2 cellular contexts compared by ENCODE assay signal in the genomic region with DNA sequence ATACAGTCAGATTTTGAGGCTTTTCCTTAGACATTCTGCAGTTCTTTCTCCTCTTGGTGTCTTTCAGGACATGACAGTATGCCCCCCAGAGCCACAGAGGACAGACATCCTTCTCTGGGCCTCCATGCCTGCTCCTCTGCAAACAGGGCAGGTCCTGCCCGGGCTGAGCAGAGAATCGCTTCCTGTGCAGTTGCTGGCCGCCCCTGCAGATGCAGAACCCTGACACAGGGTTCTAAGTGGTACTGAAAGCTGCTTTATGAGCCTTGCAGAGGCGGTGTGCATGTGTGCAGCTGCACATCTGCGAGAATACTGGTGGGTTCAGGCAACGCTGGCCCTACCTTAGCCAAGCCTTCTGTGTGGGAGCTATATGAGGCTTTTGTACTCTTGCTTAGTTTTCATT.
TF ChIP-seq lines count a peak whose summit lies in the region.

No MANE protein-coding gene starts in this region.

TF ChIP-seq in IMR-90, 13 proteins besides CTCF, POLR2A, EP300 and RAD21:
- TF ChIP-seq MXI1 (IDR thresholded peaks at IDR 0.05; ENCODE audit: borderline replicate concordance, low read depth, low read length) (no peak), MAFK (IDR thresholded peaks at IDR 0.05; ENCODE audit: low read depth, low read length) (no peak), CEBPB (IDR thresholded peaks at IDR 0.05; ENCODE audit: low read depth, low read length) (no peak), SMC3 (IDR thresholded peaks at IDR 0.05; ENCODE audit: low read depth, low read length) (no peak), NFE2L2 (IDR thresholded peaks at IDR 0.05; ENCODE audit: low read depth, low read length) (no peak), RCOR1 (IDR thresholded peaks at IDR 0.05; ENCODE audit: insufficient replicate concordance, low read length) (no peak), FOS (IDR thresholded peaks at IDR 0.05; ENCODE audit: low read depth, low read length) (no peak), RFX5 (IDR thresholded peaks at IDR 0.05; ENCODE audit: low read depth, low read length) (no peak), MAZ (IDR thresholded peaks at IDR 0.05; ENCODE audit: borderline replicate concordance, low read depth, low read length) (no peak), CHD1 (IDR thresholded peaks at IDR 0.05; ENCODE audit: low read depth, low read length) (no peak), BHLHE40 (IDR thresholded peaks at IDR 0.05; ENCODE audit: low read depth, low read length) (no peak)
- TF ChIP-seq, protein P1, sequence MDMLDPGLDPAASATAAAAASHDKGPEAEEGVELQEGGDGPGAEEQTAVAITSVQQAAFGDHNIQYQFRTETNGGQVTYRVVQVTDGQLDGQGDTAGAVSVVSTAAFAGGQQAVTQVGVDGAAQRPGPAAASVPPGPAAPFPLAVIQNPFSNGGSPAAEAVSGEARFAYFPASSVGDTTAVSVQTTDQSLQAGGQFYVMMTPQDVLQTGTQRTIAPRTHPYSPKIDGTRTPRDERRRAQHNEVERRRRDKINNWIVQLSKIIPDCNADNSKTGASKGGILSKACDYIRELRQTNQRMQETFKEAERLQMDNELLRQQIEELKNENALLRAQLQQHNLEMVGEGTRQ (IDR thresholded peaks at IDR 0.05; ENCODE audit: low read depth, low read length), result no peak
- TF ChIP-seq, protein P2, sequence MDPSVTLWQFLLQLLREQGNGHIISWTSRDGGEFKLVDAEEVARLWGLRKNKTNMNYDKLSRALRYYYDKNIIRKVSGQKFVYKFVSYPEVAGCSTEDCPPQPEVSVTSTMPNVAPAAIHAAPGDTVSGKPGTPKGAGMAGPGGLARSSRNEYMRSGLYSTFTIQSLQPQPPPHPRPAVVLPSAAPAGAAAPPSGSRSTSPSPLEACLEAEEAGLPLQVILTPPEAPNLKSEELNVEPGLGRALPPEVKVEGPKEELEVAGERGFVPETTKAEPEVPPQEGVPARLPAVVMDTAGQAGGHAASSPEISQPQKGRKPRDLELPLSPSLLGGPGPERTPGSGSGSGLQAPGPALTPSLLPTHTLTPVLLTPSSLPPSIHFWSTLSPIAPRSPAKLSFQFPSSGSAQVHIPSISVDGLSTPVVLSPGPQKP (IDR thresholded peaks at IDR 0.05; ENCODE audit: borderline replicate concordance, low read depth, low read length), result no peak
TF ChIP-seq in IMR-90: peak in this region for 0.

TF ChIP-seq in SK-N-SH treated with all-trans-retinoic acid at 6 μM for 48 hours, 23 proteins besides CTCF, POLR2A, EP300 and RAD21:
- TF ChIP-seq, protein P3, sequence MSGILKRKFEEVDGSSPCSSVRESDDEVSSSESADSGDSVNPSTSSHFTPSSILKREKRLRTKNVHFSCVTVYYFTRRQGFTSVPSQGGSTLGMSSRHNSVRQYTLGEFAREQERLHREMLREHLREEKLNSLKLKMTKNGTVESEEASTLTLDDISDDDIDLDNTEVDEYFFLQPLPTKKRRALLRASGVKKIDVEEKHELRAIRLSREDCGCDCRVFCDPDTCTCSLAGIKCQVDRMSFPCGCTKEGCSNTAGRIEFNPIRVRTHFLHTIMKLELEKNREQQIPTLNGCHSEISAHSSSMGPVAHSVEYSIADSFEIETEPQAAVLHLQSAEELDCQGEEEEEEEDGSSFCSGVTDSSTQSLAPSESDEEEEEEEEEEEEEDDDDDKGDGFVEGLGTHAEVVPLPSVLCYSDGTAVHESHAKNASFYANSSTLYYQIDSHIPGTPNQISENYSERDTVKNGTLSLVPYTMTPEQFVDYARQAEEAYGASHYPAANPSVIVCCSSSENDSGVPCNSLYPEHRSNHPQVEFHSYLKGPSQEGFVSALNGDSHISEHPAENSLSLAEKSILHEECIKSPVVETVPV (CRISPR knock-in tag; IDR thresholded peaks at IDR 0.05), result no peak
- TF ChIP-seq ZFP30 (CRISPR knock-in tag; IDR thresholded peaks at IDR 0.05) (no peak), ISL1 (CRISPR knock-in tag; IDR thresholded peaks at IDR 0.05) (no peak), TCF4 (CRISPR knock-in tag; IDR thresholded peaks at IDR 0.05; ENCODE audit: borderline replicate concordance) (no peak), OSR1 (CRISPR knock-in tag; IDR thresholded peaks at IDR 0.05) (no peak)
- TF ChIP-seq, protein P4, sequence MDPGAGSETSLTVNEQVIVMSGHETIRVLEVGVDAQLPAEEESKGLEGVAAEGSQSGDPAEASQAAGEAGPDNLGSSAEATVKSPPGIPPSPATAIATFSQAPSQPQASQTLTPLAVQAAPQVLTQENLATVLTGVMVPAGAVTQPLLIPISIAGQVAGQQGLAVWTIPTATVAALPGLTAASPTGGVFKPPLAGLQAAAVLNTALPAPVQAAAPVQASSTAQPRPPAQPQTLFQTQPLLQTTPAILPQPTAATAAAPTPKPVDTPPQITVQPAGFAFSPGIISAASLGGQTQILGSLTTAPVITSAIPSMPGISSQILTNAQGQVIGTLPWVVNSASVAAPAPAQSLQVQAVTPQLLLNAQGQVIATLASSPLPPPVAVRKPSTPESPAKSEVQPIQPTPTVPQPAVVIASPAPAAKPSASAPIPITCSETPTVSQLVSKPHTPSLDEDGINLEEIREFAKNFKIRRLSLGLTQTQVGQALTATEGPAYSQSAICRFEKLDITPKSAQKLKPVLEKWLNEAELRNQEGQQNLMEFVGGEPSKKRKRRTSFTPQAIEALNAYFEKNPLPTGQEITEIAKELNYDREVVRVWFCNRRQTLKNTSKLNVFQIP (CRISPR knock-in tag; IDR thresholded peaks at IDR 0.05; ENCODE audit: borderline replicate concordance, low read depth), result no peak
- TF ChIP-seq, protein P5, sequence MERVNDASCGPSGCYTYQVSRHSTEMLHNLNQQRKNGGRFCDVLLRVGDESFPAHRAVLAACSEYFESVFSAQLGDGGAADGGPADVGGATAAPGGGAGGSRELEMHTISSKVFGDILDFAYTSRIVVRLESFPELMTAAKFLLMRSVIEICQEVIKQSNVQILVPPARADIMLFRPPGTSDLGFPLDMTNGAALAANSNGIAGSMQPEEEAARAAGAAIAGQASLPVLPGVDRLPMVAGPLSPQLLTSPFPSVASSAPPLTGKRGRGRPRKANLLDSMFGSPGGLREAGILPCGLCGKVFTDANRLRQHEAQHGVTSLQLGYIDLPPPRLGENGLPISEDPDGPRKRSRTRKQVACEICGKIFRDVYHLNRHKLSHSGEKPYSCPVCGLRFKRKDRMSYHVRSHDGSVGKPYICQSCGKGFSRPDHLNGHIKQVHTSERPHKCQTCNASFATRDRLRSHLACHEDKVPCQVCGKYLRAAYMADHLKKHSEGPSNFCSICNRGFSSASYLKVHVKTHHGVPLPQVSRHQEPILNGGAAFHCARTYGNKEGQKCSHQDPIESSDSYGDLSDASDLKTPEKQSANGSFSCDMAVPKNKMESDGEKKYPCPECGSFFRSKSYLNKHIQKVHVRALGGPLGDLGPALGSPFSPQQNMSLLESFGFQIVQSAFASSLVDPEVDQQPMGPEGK (CRISPR knock-in tag; IDR thresholded peaks at IDR 0.05; ENCODE audit: borderline replicate concordance), result no peak
- TF ChIP-seq, protein P6, sequence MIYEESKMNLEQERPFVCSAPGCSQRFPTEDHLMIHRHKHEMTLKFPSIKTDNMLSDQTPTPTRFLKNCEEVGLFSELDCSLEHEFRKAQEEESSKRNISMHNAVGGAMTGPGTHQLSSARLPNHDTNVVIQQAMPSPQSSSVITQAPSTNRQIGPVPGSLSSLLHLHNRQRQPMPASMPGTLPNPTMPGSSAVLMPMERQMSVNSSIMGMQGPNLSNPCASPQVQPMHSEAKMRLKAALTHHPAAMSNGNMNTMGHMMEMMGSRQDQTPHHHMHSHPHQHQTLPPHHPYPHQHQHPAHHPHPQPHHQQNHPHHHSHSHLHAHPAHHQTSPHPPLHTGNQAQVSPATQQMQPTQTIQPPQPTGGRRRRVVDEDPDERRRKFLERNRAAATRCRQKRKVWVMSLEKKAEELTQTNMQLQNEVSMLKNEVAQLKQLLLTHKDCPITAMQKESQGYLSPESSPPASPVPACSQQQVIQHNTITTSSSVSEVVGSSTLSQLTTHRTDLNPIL (CRISPR knock-in tag; IDR thresholded peaks at IDR 0.05; ENCODE audit: low read depth), result no peak
- TF ChIP-seq, protein P7, sequence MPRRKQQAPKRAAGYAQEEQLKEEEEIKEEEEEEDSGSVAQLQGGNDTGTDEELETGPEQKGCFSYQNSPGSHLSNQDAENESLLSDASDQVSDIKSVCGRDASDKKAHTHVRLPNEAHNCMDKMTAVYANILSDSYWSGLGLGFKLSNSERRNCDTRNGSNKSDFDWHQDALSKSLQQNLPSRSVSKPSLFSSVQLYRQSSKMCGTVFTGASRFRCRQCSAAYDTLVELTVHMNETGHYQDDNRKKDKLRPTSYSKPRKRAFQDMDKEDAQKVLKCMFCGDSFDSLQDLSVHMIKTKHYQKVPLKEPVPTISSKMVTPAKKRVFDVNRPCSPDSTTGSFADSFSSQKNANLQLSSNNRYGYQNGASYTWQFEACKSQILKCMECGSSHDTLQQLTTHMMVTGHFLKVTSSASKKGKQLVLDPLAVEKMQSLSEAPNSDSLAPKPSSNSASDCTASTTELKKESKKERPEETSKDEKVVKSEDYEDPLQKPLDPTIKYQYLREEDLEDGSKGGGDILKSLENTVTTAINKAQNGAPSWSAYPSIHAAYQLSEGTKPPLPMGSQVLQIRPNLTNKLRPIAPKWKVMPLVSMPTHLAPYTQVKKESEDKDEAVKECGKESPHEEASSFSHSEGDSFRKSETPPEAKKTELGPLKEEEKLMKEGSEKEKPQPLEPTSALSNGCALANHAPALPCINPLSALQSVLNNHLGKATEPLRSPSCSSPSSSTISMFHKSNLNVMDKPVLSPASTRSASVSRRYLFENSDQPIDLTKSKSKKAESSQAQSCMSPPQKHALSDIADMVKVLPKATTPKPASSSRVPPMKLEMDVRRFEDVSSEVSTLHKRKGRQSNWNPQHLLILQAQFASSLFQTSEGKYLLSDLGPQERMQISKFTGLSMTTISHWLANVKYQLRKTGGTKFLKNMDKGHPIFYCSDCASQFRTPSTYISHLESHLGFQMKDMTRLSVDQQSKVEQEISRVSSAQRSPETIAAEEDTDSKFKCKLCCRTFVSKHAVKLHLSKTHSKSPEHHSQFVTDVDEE (CRISPR knock-in tag; IDR thresholded peaks at IDR 0.05), result no peak
